In the genomic region with DNA sequence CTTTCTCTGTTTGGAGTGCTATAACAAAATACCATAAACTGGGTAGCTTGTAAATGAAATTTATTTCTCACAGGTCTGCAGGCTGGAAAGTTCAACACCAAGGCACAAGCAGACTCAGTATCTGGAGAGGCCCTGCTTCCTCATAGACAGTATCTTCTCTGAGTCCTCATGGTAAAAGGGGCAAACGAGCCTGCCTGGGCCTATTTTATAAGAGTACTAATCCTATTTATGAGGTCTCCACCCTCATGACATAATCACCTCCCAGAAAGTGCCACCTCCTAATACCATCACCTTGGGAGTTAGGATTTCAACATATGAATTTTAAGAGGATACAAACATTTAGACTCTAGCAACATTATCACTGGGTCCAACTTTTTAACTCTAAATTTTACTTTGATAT, we compare ENCODE assay signal across 23 cellular contexts.
A peak's percentile ranks its signal among the peaks of the same experiment; 100 is the strongest.
DNase-seq lines count a peak whose midpoint lies in the region; ATAC-seq, FAIRE-seq and TF ChIP-seq lines count a peak whose summit lies in the region.
"Had no signal": no experiment of that assay in that cellular context is flagged by ENCODE, and none has a peak within 500 bp of the region (broad histone marks: within the 10 kb centered on the region; RNA-seq: fewer than 3 reads in every experiment).

No MANE protein-coding gene starts in this region.

- ATAC-seq in PC-3 (peak; percentile 29), HG03469 (IDR thresholded peaks at IDR 0.05; ENCODE audit: unreplicated experiment) (no peak), HG03045 (IDR thresholded peaks at IDR 0.05; ENCODE audit: unreplicated experiment) (no peak)
- ATAC-seq: GM23338 had no signal

- H3K27me3 ChIP-seq in PC-3 (ENCODE audit: low read length) = no peaks in the 10 kb centered on the region
- H3K27me3 ChIP-seq: BE2C had no signal

- no peak overlapping the region for H3K9ac ChIP-seq in PC-3 (ENCODE audit: low read length)

- H4K20me1 ChIP-seq in PC-3 (ENCODE audit: low read length) = no peaks in the 10 kb centered on the region

- CTCF ChIA-PET in PC-3 (lab: Charles Lee) = no interaction called here

- no peaks in the 10 kb centered on the region for H3K9me2 ChIP-seq in PC-3 (replicated peaks; ENCODE audit: low read length)

- BruUV-seq in PC-3 (replicated peaks; lab: Mats Ljungman, UMichigan) = no TSS peak

- H3K4me3 ChIP-seq in PC-3 (ENCODE audit: low read length) = no peak overlapping the region
- H3K4me3 ChIP-seq: GM23338 had no signal

- H3F3A ChIP-seq in PC-3 (ENCODE audit: low read length, unreplicated experiment) = no peaks in the 10 kb centered on the region

- no peak for TF ChIP-seq CTCF in PC-3 (conservative IDR thresholded peaks at IDR 0.05; ENCODE audit: low read depth, low read length)

- POLR2A ChIA-PET in PC-3 (lab: Charles Lee; ENCODE audit: unreplicated experiment) = no interaction called here

- H3K79me2 ChIP-seq in PC-3 (ENCODE audit: low read length) = no peaks in the 10 kb centered on the region

- H3K4me1 ChIP-seq in PC-3 (ENCODE audit: insufficient read depth, low read length) = peaks cover 13% of the 10 kb centered on the region

- peak overlapping the region; percentile 14; the same call in 1 of the 2 replicates for H3K4me2 ChIP-seq in PC-3 (ENCODE audit: low read length)
- H3K4me2 ChIP-seq: GM23338 had no signal

- H3K9me3 ChIP-seq in PC-3 (ENCODE audit: low read length) = no peaks in the 10 kb centered on the region; the same call in 1 of the 2 replicates
- H3K9me3 ChIP-seq: BE2C had no signal

- H3K27ac ChIP-seq in PC-3 (ENCODE audit: low read length) (peak overlapping the region; percentile 25), epithelial cell of prostate (peak overlapping the region; percentile 74)

- intact Hi-C loops in PC-3 (cut with micrococcal nuclease) = no loop called here

- no peak overlapping the region for H2AFZ ChIP-seq in PC-3 (ENCODE audit: low read length)
- H2AFZ ChIP-seq: GM23338 had no signal

- DNase-seq in D341Med (ENCODE audit: low spot score) (peak; percentile 28), PC-3 (peak; percentile 14), epithelial cell of prostate (ENCODE audit: low read depth, low spot score) (peak; percentile 58), urothelium cell line (ENCODE audit: low spot score) (peak; percentile 8), nucleus accumbens (lab: John Stamatoyannopoulos, UW) (no peak)
- DNase-seq: ACHN; BE2C; C1 segment of cervical spinal cord; CD4-positive, CD25-positive, alpha-beta regulatory T cell; CD8-positive, alpha-beta memory T cell; COR-L47; DMS153; DMS79; GDM1; HCEC 1CT; HFFc6 had no signal

- no peak for FAIRE-seq in urothelium cell line (lab: Jason Lieb, UNC)
- FAIRE-seq: A204.1, GM12892, GM18507, H54 had no signal

- no peaks in the 10 kb centered on the region for H3K36me3 ChIP-seq in PC-3 (ENCODE audit: low read depth, low read length)
- H3K36me3 ChIP-seq: BE2C had no signal

Comparison
In these comparisons a context has a peak if more than half of its experiments do, and no peak if none do; other contexts are left out.
1. DNase-seq: peak in D341Med (single experiment), PC-3 (single experiment), epithelial cell of prostate (single experiment) and urothelium cell line (single experiment); none in nucleus accumbens (0 of 56).